26 cellular contexts compared by ENCODE assay signal in the genomic region with DNA sequence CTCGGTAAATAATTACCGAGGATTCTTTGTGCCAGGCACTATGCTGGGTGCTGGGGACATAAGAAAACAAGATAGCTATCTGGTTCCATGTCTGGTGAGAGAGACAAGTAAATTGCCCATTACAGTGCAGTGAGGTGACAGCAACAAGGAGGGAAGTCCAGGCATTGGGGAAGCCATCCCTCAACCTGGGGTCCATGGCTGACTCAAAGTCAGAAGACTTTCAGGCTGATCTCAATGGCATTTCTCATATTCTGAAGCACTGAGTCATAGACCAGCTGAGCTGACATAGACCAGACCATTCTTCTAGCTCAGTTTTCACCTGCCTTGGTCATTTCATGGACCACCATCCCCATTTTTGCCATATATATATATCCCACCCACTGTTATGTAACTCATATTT.
DNase-seq lines count a peak whose midpoint lies in the region; ATAC-seq, FAIRE-seq and TF ChIP-seq lines count a peak whose summit lies in the region.
"Had no signal": no experiment of that assay in that cellular context is flagged by ENCODE, and none has a peak within 500 bp of the region (broad histone marks: within the 10 kb centered on the region; RNA-seq: fewer than 3 reads in every experiment).

No MANE protein-coding gene starts in this region.

- WGBS in GM23248 (ENCODE audit: low coverage in 1 of 2, low lambda C conversion rate in 2 of 2, missing lambda C conversion rate in 2 of 2), 2 experiments: 77 to 81% methylated on average over 2 of the region's 2 CpGs

- peaks cover 8% of the 10 kb centered on the region for H3K9me3 Mint-ChIP-seq in astrocyte (ENCODE audit: unreplicated experiment)

- peaks cover 2% of the 10 kb centered on the region for H3K36me3 Mint-ChIP-seq in astrocyte (ENCODE audit: low read depth, unreplicated experiment)
- H3K36me3 Mint-ChIP-seq: activated naive CD8-positive, alpha-beta T cell; natural killer cell treated with Interleukin-12 subunit alpha and Interleukin-12 subunit beta and Interleukin-15 and Interleukin-18, amount 100 ng/mL, for 72 hours had no signal

- in situ Hi-C loops in GM23248 (cut with MboI): no loop called here

- H3K79me2 ChIP-seq in GM23248 (ENCODE audit: insufficient read depth): no peaks in the 10 kb centered on the region
- H3K79me2 ChIP-seq in astrocyte (ENCODE audit: insufficient read depth, low read length): no peaks in the 10 kb centered on the region

- no peak overlapping the region for H3K4me3 ChIP-seq in GM23248
- no peak overlapping the region for H3K4me3 ChIP-seq in astrocyte (ENCODE audit: insufficient read depth, low read depth, low read length)
- no peak overlapping the region for H3K4me3 ChIP-seq in kidney epithelial cell (ENCODE audit: low read depth, low read length)
- H3K4me3 ChIP-seq in coronary artery: no peak overlapping the region
- H3K4me3 ChIP-seq: body of pancreas, colonic mucosa, vagina had no signal

- H3K4me1 ChIP-seq in GM23248 (ENCODE audit: insufficient read depth) (no peaks in the 10 kb centered on the region), astrocyte (ENCODE audit: insufficient read depth, low read length) (no peaks in the 10 kb centered on the region)
- H3K4me1 ChIP-seq: body of pancreas, colonic mucosa, vagina had no signal

- H3K36me3 ChIP-seq in GM23248 (ENCODE audit: low read depth) (no peaks in the 10 kb centered on the region), astrocyte (ENCODE audit: insufficient read depth, low read length) (no peaks in the 10 kb centered on the region), kidney epithelial cell (ENCODE audit: control insufficient read depth, insufficient read depth, low read length) (no peaks in the 10 kb centered on the region)
- H3K36me3 ChIP-seq: colonic mucosa, vagina had no signal

- H2AFZ ChIP-seq in GM23248: no peak overlapping the region
- H2AFZ ChIP-seq in astrocyte (ENCODE audit: low read depth, low read length): no peak overlapping the region

- TF ChIP-seq CTCF in astrocyte (IDR thresholded peaks at IDR 0.05; ENCODE audit: insufficient read depth, low read depth, low read length) (no peak), kidney epithelial cell (IDR thresholded peaks at IDR 0.05; ENCODE audit: insufficient read depth, low read length, poor library complexity, severe bottlenecking) (no peak), coronary artery (IDR thresholded peaks at IDR 0.05) (no peak)

- FAIRE-seq in astrocyte (lab: Jason Lieb, UNC): no peak
- FAIRE-seq: TTC549 had no signal

- H3K9ac ChIP-seq in GM23248 (no peak overlapping the region), astrocyte (ENCODE audit: low read length) (no peak overlapping the region)

- H3K27ac ChIP-seq in GM23248 (no peak overlapping the region), astrocyte (ENCODE audit: low read depth, low read length) (no peak overlapping the region), coronary artery (no peak overlapping the region)
- H3K27ac ChIP-seq: body of pancreas, C4-2B, colonic mucosa, vagina had no signal

- ATAC-seq in HG03521 (IDR thresholded peaks at IDR 0.05; ENCODE audit: unreplicated experiment) (no peak), HG03135 (IDR thresholded peaks at IDR 0.05; ENCODE audit: unreplicated experiment) (no peak)
- ATAC-seq: body of pancreas; left lobe of liver; natural killer cell treated with Interleukin-12 subunit alpha and Interleukin-12 subunit beta and Interleukin-15 and Interleukin-18, amount 100 ng/mL, for 72 hours had no signal

- no peaks in the 10 kb centered on the region for H3K9me2 ChIP-seq in GM23248 (ENCODE audit: insufficient read depth)

- H3F3A ChIP-seq in GM23248 (ENCODE audit: insufficient read depth): no peaks in the 10 kb centered on the region

- H4K20me1 ChIP-seq in GM23248 (ENCODE audit: insufficient read depth) (no peaks in the 10 kb centered on the region), astrocyte (ENCODE audit: insufficient read depth, low read length) (no peaks in the 10 kb centered on the region)

- H3K4me2 ChIP-seq in GM23248 (ENCODE audit: unreplicated experiment) (no peak overlapping the region), astrocyte (ENCODE audit: low read length) (no peak overlapping the region)

- peak overlapping the region; percentile 82 for H3K27ac Mint-ChIP-seq in astrocyte (ENCODE audit: unreplicated experiment)
- H3K27ac Mint-ChIP-seq: activated naive CD8-positive, alpha-beta T cell; natural killer cell treated with Interleukin-12 subunit alpha and Interleukin-12 subunit beta and Interleukin-15 and Interleukin-18, amount 100 ng/mL, for 72 hours had no signal

- H3K9me3 ChIP-seq in GM23248 (ENCODE audit: low read depth) (no peaks in the 10 kb centered on the region), astrocyte (ENCODE audit: insufficient read depth, low read depth, low read length) (no peaks in the 10 kb centered on the region)
- H3K9me3 ChIP-seq: body of pancreas, colonic mucosa, vagina had no signal

- peaks cover 10% of the 10 kb centered on the region for H3K27me3 Mint-ChIP-seq in astrocyte (ENCODE audit: low read depth, unreplicated experiment)

- H3K27me3 ChIP-seq in GM23248 (replicated peaks; ENCODE audit: insufficient read depth) (no peaks in the 10 kb centered on the region), astrocyte (ENCODE audit: insufficient read depth, low read length) (no peaks in the 10 kb centered on the region), kidney epithelial cell (ENCODE audit: control insufficient read depth, insufficient read depth, low read length) (peaks cover 2% of the 10 kb centered on the region)
- H3K27me3 ChIP-seq: body of pancreas, colonic mucosa, vagina had no signal

- H3K4me3 Mint-ChIP-seq in astrocyte (ENCODE audit: unreplicated experiment): no peak overlapping the region
- H3K4me3 Mint-ChIP-seq: activated naive CD8-positive, alpha-beta T cell; natural killer cell treated with Interleukin-12 subunit alpha and Interleukin-12 subunit beta and Interleukin-15 and Interleukin-18, amount 100 ng/mL, for 72 hours had no signal

- peaks cover 17% of the 10 kb centered on the region for H3K4me1 Mint-ChIP-seq in astrocyte (ENCODE audit: low read depth, unreplicated experiment)

- peak; percentile 54 for DNase-seq in A172 (ENCODE audit: low spot score)
- peak; percentile 58 for DNase-seq in GM23248
- peak; percentile 19 for DNase-seq in astrocyte (ENCODE audit: low read depth)
- DNase-seq in kidney epithelial cell (ENCODE audit: low read depth): peak; percentile 7
- DNase-seq in coronary artery (ENCODE audit: low spot score): no peak
- no peak for DNase-seq in NCI-H187 treated with DMSO at 0.1 percent for 48 hours (lab: John Stamatoyannopoulos, UW)
- DNase-seq: activated CD4-positive, alpha-beta T cell treated with anti-CD3 and anti-CD28 coated beads for 1 hour; body of pancreas; colonic mucosa; head of caudate nucleus; Kasumi-1; midbrain; NCI-H1092; NCI-H2081; NCI-H345; OCI-M1; stimulated activated CD4-positive, alpha-beta T cell treated with anti-CD3 and anti-CD28 coated beads, Interleukin-1b, Interleukin-23, amount 100 ng/mL, for 48 hours; T-helper 1 cell had no signal

Comparison
In these comparisons a context has a peak if more than half of its experiments do, and no peak if none do; other contexts are left out.
1. DNase-seq: peak in A172 (single experiment), GM23248 (single experiment), astrocyte (single experiment) and kidney epithelial cell (single experiment); none in coronary artery (single experiment) and NCI-H187 treated with DMSO at 0.1 percent for 48 hours (single experiment).